1 cellular context compared by ENCODE assay signal in the genomic region with DNA sequence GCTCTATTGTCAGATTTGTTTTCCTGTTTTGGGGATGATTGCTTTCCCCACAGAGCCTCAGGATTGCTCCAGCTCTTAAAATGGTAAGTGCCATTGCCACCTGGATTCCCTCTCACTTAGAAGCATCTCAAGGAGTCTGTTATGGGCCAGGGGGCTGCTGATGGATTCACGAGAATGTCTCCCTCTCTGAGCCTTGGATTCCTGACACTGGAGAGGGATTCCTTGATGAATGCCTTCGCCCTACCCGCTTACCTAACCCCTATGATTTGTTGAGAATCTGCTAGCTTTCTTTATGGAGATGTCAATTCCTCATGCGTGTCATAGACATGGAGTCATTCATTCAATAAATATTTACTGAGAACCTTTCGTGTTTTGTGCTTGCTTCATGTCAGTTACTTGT.
TF ChIP-seq lines count a peak whose summit lies in the region.

No MANE protein-coding gene starts in this region.

TF ChIP-seq in A549, 52 proteins besides CTCF, POLR2A, EP300 and RAD21 (continued from another document):
- TF ChIP-seq, protein P1, sequence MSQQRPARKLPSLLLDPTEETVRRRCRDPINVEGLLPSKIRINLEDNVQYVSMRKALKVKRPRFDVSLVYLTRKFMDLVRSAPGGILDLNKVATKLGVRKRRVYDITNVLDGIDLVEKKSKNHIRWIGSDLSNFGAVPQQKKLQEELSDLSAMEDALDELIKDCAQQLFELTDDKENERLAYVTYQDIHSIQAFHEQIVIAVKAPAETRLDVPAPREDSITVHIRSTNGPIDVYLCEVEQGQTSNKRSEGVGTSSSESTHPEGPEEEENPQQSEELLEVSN (IDR thresholded peaks at IDR 0.05; ENCODE audit: borderline replicate concordance, low read depth): no peak
- TF ChIP-seq ZNF302 (CRISPR knock-in tag; IDR thresholded peaks at IDR 0.05) (no peak), BHLHE40 (IDR thresholded peaks at IDR 0.05; ENCODE audit: low read depth, low read length) (no peak), ZSCAN20 (CRISPR knock-in tag; IDR thresholded peaks at IDR 0.05) (no peak), KDM1A (IDR thresholded peaks at IDR 0.05; ENCODE audit: low read depth) (no peak), RNF2 (IDR thresholded peaks at IDR 0.05; ENCODE audit: borderline replicate concordance, low read depth) (no peak), CBX8 (IDR thresholded peaks at IDR 0.05) (no peak), HOXA7 (CRISPR knock-in tag; IDR thresholded peaks at IDR 0.05) (no peak), KDM5A (IDR thresholded peaks at IDR 0.05) (no peak), FOSL2 (IDR thresholded peaks at IDR 0.05) (no peak), FOSL2 (CRISPR knock-in tag; IDR thresholded peaks at IDR 0.05) (no peak)
- TF ChIP-seq, protein P2, sequence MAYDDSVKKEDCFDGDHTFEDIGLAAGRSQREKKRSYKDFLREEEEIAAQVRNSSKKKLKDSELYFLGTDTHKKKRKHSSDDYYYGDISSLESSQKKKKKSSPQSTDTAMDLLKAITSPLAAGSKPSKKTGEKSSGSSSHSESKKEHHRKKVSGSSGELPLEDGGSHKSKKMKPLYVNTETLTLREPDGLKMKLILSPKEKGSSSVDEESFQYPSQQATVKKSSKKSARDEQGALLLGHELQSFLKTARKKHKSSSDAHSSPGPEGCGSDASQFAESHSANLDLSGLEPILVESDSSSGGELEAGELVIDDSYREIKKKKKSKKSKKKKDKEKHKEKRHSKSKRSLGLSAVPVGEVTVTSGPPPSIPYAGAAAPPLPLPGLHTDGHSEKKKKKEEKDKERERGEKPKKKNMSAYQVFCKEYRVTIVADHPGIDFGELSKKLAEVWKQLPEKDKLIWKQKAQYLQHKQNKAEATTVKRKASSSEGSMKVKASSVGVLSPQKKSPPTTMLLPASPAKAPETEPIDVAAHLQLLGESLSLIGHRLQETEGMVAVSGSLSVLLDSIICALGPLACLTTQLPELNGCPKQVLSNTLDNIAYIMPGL (CRISPR knock-in tag; IDR thresholded peaks at IDR 0.05; ENCODE audit: borderline replicate concordance): no peak
- TF ChIP-seq, protein P3, sequence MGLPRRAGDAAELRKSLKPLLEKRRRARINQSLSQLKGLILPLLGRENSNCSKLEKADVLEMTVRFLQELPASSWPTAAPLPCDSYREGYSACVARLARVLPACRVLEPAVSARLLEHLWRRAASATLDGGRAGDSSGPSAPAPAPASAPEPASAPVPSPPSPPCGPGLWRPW (IDR thresholded peaks at IDR 0.05): no peak
